1 cellular context compared by ENCODE assay signal in genomic region chr6:14618759-14619418, GRCh38.
A peak's percentile ranks its signal among the peaks of the same experiment; 100 is the strongest.
TF ChIP-seq lines count a peak whose summit lies in the region.

No MANE protein-coding gene starts in this region.

TF ChIP-seq in K562, 482 proteins besides CTCF, POLR2A, EP300 and RAD21 (continued from another document and continues in another):
- TF ChIP-seq, protein P1, sequence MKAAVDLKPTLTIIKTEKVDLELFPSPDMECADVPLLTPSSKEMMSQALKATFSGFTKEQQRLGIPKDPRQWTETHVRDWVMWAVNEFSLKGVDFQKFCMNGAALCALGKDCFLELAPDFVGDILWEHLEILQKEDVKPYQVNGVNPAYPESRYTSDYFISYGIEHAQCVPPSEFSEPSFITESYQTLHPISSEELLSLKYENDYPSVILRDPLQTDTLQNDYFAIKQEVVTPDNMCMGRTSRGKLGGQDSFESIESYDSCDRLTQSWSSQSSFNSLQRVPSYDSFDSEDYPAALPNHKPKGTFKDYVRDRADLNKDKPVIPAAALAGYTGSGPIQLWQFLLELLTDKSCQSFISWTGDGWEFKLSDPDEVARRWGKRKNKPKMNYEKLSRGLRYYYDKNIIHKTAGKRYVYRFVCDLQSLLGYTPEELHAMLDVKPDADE (conservative IDR thresholded peaks at IDR 0.05; ENCODE audit: control insufficient read depth, low read depth, low read length): no peak
- no peak; the same call in 1 of the 2 replicates for TF ChIP-seq ZNF263 (CRISPR knock-in tag; IDR thresholded peaks at IDR 0.05; ENCODE audit: borderline replicate concordance)
- TF ChIP-seq ZNF133 (CRISPR knock-in tag; IDR thresholded peaks at IDR 0.05): no peak
- TF ChIP-seq ZKSCAN3 (CRISPR knock-in tag; IDR thresholded peaks at IDR 0.05): no peak
- TF ChIP-seq, protein P2, sequence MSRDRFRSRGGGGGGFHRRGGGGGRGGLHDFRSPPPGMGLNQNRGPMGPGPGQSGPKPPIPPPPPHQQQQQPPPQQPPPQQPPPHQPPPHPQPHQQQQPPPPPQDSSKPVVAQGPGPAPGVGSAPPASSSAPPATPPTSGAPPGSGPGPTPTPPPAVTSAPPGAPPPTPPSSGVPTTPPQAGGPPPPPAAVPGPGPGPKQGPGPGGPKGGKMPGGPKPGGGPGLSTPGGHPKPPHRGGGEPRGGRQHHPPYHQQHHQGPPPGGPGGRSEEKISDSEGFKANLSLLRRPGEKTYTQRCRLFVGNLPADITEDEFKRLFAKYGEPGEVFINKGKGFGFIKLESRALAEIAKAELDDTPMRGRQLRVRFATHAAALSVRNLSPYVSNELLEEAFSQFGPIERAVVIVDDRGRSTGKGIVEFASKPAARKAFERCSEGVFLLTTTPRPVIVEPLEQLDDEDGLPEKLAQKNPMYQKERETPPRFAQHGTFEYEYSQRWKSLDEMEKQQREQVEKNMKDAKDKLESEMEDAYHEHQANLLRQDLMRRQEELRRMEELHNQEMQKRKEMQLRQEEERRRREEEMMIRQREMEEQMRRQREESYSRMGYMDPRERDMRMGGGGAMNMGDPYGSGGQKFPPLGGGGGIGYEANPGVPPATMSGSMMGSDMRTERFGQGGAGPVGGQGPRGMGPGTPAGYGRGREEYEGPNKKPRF (IDR thresholded peaks at IDR 0.05; ENCODE audit: low read depth, low read length): no peak
- no peak for TF ChIP-seq ZNF444 (CRISPR knock-in tag; IDR thresholded peaks at IDR 0.05)
- peak; percentile 90 for TF ChIP-seq TCF3 (CRISPR knock-in tag; IDR thresholded peaks at IDR 0.05)
- peak; percentile 91 for TF ChIP-seq CBFA2T3 (IDR thresholded peaks at IDR 0.05)
- no peak for TF ChIP-seq NFE2 (IDR thresholded peaks at IDR 0.05; ENCODE audit: low read depth)
- TF ChIP-seq HDAC8 (tag; IDR thresholded peaks at IDR 0.05): no peak
- TF ChIP-seq, protein P3, sequence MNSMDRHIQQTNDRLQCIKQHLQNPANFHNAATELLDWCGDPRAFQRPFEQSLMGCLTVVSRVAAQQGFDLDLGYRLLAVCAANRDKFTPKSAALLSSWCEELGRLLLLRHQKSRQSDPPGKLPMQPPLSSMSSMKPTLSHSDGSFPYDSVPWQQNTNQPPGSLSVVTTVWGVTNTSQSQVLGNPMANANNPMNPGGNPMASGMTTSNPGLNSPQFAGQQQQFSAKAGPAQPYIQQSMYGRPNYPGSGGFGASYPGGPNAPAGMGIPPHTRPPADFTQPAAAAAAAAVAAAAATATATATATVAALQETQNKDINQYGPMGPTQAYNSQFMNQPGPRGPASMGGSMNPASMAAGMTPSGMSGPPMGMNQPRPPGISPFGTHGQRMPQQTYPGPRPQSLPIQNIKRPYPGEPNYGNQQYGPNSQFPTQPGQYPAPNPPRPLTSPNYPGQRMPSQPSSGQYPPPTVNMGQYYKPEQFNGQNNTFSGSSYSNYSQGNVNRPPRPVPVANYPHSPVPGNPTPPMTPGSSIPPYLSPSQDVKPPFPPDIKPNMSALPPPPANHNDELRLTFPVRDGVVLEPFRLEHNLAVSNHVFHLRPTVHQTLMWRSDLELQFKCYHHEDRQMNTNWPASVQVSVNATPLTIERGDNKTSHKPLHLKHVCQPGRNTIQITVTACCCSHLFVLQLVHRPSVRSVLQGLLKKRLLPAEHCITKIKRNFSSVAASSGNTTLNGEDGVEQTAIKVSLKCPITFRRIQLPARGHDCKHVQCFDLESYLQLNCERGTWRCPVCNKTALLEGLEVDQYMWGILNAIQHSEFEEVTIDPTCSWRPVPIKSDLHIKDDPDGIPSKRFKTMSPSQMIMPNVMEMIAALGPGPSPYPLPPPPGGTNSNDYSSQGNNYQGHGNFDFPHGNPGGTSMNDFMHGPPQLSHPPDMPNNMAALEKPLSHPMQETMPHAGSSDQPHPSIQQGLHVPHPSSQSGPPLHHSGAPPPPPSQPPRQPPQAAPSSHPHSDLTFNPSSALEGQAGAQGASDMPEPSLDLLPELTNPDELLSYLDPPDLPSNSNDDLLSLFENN (IDR thresholded peaks at IDR 0.05; ENCODE audit: low read depth in 2 of 2, low read length in 2 of 2): no peak
- TF ChIP-seq TOE1 (IDR thresholded peaks at IDR 0.05; ENCODE audit: borderline replicate concordance): peak; percentile 98
- TF ChIP-seq TOE1 (CRISPR knock-in tag; IDR thresholded peaks at IDR 0.05; ENCODE audit: borderline replicate concordance, low read depth): no peak
- TF ChIP-seq, protein P4, sequence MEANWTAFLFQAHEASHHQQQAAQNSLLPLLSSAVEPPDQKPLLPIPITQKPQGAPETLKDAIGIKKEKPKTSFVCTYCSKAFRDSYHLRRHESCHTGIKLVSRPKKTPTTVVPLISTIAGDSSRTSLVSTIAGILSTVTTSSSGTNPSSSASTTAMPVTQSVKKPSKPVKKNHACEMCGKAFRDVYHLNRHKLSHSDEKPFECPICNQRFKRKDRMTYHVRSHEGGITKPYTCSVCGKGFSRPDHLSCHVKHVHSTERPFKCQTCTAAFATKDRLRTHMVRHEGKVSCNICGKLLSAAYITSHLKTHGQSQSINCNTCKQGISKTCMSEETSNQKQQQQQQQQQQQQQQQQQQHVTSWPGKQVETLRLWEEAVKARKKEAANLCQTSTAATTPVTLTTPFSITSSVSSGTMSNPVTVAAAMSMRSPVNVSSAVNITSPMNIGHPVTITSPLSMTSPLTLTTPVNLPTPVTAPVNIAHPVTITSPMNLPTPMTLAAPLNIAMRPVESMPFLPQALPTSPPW (CRISPR knock-in tag; IDR thresholded peaks at IDR 0.05): no peak
- no peak for TF ChIP-seq ZNF584 (CRISPR knock-in tag; IDR thresholded peaks at IDR 0.05; ENCODE audit: low read depth)
- TF ChIP-seq HDAC1 (IDR thresholded peaks at IDR 0.05): peak in 1 of 2 experiments; percentile 41; a peak in 1 of 4 replicates
- TF ChIP-seq, protein P5, sequence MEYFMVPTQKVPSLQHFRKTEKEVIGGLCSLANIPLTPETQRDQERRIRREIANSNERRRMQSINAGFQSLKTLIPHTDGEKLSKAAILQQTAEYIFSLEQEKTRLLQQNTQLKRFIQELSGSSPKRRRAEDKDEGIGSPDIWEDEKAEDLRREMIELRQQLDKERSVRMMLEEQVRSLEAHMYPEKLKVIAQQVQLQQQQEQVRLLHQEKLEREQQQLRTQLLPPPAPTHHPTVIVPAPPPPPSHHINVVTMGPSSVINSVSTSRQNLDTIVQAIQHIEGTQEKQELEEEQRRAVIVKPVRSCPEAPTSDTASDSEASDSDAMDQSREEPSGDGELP (CRISPR knock-in tag; IDR thresholded peaks at IDR 0.05; ENCODE audit: borderline replicate concordance): peak; percentile 47
- no peak for TF ChIP-seq LARP7 (IDR thresholded peaks at IDR 0.05)
- TF ChIP-seq, protein P6, sequence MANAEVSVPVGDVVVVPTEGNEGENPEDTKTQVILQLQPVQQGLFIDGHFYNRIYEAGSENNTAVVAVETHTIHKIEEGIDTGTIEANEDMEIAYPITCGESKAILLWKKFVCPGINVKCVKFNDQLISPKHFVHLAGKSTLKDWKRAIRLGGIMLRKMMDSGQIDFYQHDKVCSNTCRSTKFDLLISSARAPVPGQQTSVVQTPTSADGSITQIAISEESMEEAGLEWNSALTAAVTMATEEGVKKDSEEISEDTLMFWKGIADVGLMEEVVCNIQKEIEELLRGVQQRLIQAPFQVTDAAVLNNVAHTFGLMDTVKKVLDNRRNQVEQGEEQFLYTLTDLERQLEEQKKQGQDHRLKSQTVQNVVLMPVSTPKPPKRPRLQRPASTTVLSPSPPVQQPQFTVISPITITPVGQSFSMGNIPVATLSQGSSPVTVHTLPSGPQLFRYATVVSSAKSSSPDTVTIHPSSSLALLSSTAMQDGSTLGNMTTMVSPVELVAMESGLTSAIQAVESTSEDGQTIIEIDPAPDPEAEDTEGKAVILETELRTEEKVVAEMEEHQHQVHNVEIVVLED (CRISPR knock-in tag; IDR thresholded peaks at IDR 0.05): no peak
- no peak for TF ChIP-seq ZNF699 (CRISPR knock-in tag; IDR thresholded peaks at IDR 0.05; ENCODE audit: insufficient replicate concordance)
- TF ChIP-seq JUND (IDR thresholded peaks at IDR 0.05; ENCODE audit: borderline replicate concordance, low read depth, low read length): peak; percentile 43; the same call in 1 of the 2 replicates
- no peak; the same call in 2 of the 3 replicates for TF ChIP-seq JUND (tag; IDR thresholded peaks at IDR 0.05; ENCODE audit: borderline replicate concordance, low read depth, low read length)
- TF ChIP-seq MAFG (tag; conservative IDR thresholded peaks at IDR 0.05): no peak
- no peak for TF ChIP-seq XRCC3 (IDR thresholded peaks at IDR 0.05)
- peak; percentile 88 for TF ChIP-seq NCOR1 (IDR thresholded peaks at IDR 0.05)
- TF ChIP-seq E2F4 (CRISPR knock-in tag; IDR thresholded peaks at IDR 0.05; ENCODE audit: low read depth): no peak
- TF ChIP-seq ZEB2 (IDR thresholded peaks at IDR 0.05): peak; percentile 92
- TF ChIP-seq HBP1 (CRISPR knock-in tag; IDR thresholded peaks at IDR 0.05): no peak
- no peak for TF ChIP-seq ZBTB8A (IDR thresholded peaks at IDR 0.05; ENCODE audit: partially characterized antibody)
- peak; percentile 55; the same call in 1 of the 2 replicates for TF ChIP-seq SMARCE1 (IDR thresholded peaks at IDR 0.05)
- TF ChIP-seq ZNF57 (CRISPR knock-in tag; IDR thresholded peaks at IDR 0.05): no peak
- TF ChIP-seq SP2 (IDR thresholded peaks at IDR 0.05; ENCODE audit: extremely low read depth, low read depth, low read length, poor library complexity, severe bottlenecking): no peak
- TF ChIP-seq, protein P7, sequence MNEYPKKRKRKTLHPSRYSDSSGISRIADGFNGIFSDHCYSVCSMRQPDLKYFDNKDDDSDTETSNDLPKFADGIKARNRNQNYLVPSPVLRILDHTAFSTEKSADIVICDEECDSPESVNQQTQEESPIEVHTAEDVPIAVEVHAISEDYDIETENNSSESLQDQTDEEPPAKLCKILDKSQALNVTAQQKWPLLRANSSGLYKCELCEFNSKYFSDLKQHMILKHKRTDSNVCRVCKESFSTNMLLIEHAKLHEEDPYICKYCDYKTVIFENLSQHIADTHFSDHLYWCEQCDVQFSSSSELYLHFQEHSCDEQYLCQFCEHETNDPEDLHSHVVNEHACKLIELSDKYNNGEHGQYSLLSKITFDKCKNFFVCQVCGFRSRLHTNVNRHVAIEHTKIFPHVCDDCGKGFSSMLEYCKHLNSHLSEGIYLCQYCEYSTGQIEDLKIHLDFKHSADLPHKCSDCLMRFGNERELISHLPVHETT (CRISPR knock-in tag; conservative IDR thresholded peaks at IDR 0.05 in 1 of 2, IDR thresholded peaks at IDR 0.05 in 1 of 2): no peak
- no peak for TF ChIP-seq RBFOX2 (IDR thresholded peaks at IDR 0.05; ENCODE audit: low read depth, low read length)
- TF ChIP-seq, protein P8, sequence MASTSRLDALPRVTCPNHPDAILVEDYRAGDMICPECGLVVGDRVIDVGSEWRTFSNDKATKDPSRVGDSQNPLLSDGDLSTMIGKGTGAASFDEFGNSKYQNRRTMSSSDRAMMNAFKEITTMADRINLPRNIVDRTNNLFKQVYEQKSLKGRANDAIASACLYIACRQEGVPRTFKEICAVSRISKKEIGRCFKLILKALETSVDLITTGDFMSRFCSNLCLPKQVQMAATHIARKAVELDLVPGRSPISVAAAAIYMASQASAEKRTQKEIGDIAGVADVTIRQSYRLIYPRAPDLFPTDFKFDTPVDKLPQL (IDR thresholded peaks at IDR 0.05; ENCODE audit: extremely low read depth, insufficient read length): no peak
- no peak for TF ChIP-seq ASH1L (IDR thresholded peaks at IDR 0.05; ENCODE audit: borderline replicate concordance, low read depth, partially characterized antibody)
- peak; percentile 78; the same call in 1 of the 2 replicates for TF ChIP-seq EHMT2 (IDR thresholded peaks at IDR 0.05)
- 0 out of 4 replicates have a peak, but pooled peaks of 1 of the 2 experiments have one; percentile 41 for TF ChIP-seq FOXK2 (conservative IDR thresholded peaks at IDR 0.05 in 1 of 2, IDR thresholded peaks at IDR 0.05 in 1 of 2; ENCODE audit: low read depth in 2 of 2)
- TF ChIP-seq SMAD1 (IDR thresholded peaks at IDR 0.05; ENCODE audit: low read depth, low read length, partially characterized antibody): no peak
- TF ChIP-seq ATF7 (IDR thresholded peaks at IDR 0.05): no peak
- TF ChIP-seq SRSF1 (IDR thresholded peaks at IDR 0.05; ENCODE audit: low read depth, low read length): no peak
- TF ChIP-seq ARID3A (IDR thresholded peaks at IDR 0.05; ENCODE audit: borderline replicate concordance, low read depth, low read length): no peak
- no peak for TF ChIP-seq SPI1 (IDR thresholded peaks at IDR 0.05; ENCODE audit: borderline replicate concordance, low read depth, low read length)
- TF ChIP-seq TFE3 (CRISPR knock-in tag; IDR thresholded peaks at IDR 0.05): peak; percentile 98
